Comparison of ENCODE assay signal across 1 cellular context in the genomic region with DNA sequence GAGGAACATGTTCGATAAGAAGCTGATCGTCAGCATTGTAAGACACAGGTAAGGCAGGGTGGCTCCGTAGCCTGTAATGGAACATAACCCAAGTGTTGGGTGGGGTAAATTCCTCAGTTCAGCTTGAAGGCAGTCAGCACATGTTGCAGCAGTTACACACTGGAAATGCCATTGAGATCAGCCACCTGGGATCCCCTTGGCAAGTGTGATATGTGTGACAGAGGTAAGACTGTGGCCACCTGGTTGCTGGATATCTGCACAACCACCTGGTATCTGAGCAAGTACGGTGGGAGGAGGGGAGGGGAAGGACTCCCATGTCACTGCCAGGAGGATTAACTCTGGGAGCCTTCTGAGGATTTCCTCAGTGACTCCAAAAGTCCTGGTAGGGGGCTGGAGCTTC.
TF ChIP-seq lines count a peak whose summit lies in the region.

No MANE protein-coding gene starts in this region.

TF ChIP-seq in GM23338, 12 proteins besides CTCF, POLR2A, EP300 and RAD21 (continued from another document):
- TF ChIP-seq, protein P1, sequence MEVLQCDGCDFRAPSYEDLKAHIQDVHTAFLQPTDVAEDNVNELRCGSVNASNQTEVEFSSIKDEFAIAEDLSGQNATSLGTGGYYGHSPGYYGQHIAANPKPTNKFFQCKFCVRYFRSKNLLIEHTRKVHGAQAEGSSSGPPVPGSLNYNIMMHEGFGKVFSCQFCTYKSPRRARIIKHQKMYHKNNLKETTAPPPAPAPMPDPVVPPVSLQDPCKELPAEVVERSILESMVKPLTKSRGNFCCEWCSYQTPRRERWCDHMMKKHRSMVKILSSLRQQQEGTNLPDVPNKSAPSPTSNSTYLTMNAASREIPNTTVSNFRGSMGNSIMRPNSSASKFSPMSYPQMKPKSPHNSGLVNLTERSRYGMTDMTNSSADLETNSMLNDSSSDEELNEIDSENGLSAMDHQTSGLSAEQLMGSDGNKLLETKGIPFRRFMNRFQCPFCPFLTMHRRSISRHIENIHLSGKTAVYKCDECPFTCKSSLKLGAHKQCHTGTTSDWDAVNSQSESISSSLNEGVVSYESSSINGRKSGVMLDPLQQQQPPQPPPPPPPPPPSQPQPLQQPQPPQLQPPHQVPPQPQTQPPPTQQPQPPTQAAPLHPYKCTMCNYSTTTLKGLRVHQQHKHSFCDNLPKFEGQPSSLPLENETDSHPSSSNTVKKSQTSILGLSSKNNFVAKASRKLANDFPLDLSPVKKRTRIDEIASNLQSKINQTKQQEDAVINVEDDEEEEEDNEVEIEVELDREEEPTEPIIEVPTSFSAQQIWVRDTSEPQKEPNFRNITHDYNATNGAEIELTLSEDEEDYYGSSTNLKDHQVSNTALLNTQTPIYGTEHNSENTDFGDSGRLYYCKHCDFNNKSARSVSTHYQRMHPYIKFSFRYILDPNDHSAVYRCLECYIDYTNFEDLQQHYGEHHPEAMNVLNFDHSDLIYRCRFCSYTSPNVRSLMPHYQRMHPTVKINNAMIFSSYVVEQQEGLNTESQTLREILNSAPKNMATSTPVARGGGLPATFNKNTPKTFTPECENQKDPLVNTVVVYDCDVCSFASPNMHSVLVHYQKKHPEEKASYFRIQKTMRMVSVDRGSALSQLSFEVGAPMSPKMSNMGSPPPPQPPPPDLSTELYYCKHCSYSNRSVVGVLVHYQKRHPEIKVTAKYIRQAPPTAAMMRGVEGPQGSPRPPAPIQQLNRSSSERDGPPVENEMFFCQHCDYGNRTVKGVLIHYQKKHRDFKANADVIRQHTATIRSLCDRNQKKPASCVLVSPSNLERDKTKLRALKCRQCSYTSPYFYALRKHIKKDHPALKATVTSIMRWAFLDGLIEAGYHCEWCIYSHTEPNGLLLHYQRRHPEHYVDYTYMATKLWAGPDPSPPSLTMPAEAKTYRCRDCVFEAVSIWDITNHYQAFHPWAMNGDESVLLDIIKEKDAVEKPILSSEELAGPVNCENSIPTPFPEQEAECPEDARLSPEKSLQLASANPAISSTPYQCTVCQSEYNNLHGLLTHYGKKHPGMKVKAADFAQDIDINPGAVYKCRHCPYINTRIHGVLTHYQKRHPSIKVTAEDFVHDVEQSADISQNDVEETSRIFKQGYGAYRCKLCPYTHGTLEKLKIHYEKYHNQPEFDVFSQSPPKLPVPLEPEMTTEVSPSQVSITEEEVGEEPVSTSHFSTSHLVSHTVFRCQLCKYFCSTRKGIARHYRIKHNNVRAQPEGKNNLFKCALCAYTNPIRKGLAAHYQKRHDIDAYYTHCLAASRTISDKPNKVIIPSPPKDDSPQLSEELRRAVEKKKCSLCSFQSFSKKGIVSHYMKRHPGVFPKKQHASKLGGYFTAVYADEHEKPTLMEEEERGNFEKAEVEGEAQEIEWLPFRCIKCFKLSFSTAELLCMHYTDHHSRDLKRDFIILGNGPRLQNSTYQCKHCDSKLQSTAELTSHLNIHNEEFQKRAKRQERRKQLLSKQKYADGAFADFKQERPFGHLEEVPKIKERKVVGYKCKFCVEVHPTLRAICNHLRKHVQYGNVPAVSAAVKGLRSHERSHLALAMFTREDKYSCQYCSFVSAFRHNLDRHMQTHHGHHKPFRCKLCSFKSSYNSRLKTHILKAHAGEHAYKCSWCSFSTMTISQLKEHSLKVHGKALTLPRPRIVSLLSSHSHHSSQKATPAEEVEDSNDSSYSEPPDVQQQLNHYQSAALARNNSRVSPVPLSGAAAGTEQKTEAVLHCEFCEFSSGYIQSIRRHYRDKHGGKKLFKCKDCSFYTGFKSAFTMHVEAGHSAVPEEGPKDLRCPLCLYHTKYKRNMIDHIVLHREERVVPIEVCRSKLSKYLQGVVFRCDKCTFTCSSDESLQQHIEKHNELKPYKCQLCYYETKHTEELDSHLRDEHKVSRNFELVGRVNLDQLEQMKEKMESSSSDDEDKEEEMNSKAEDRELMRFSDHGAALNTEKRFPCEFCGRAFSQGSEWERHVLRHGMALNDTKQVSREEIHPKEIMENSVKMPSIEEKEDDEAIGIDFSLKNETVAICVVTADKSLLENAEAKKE (CRISPR knock-in tag; IDR thresholded peaks at IDR 0.05), result no peak
- TF ChIP-seq ZNF114 (CRISPR knock-in tag; IDR thresholded peaks at IDR 0.05) (no peak), STAT1 (IDR thresholded peaks at IDR 0.05; ENCODE audit: unreplicated experiment) (no peak), EZH2phosphoT487 (IDR thresholded peaks at IDR 0.05; ENCODE audit: unreplicated experiment) (no peak), CREB1 (CRISPR knock-in tag; IDR thresholded peaks at IDR 0.05; ENCODE audit: low read depth) (no peak), POLR2AphosphoS5 (IDR thresholded peaks at IDR 0.05; ENCODE audit: low read depth) (no peak), EZH2 (IDR thresholded peaks at IDR 0.05; ENCODE audit: low read depth, unreplicated experiment) (no peak), ZNF331 (CRISPR knock-in tag; IDR thresholded peaks at IDR 0.05; ENCODE audit: low read depth) (no peak), JUNB (IDR thresholded peaks at IDR 0.05; ENCODE audit: unreplicated experiment) (no peak)
- TF ChIP-seq, protein P2, sequence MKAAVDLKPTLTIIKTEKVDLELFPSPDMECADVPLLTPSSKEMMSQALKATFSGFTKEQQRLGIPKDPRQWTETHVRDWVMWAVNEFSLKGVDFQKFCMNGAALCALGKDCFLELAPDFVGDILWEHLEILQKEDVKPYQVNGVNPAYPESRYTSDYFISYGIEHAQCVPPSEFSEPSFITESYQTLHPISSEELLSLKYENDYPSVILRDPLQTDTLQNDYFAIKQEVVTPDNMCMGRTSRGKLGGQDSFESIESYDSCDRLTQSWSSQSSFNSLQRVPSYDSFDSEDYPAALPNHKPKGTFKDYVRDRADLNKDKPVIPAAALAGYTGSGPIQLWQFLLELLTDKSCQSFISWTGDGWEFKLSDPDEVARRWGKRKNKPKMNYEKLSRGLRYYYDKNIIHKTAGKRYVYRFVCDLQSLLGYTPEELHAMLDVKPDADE (IDR thresholded peaks at IDR 0.05), result no peak
- TF ChIP-seq, protein P3, sequence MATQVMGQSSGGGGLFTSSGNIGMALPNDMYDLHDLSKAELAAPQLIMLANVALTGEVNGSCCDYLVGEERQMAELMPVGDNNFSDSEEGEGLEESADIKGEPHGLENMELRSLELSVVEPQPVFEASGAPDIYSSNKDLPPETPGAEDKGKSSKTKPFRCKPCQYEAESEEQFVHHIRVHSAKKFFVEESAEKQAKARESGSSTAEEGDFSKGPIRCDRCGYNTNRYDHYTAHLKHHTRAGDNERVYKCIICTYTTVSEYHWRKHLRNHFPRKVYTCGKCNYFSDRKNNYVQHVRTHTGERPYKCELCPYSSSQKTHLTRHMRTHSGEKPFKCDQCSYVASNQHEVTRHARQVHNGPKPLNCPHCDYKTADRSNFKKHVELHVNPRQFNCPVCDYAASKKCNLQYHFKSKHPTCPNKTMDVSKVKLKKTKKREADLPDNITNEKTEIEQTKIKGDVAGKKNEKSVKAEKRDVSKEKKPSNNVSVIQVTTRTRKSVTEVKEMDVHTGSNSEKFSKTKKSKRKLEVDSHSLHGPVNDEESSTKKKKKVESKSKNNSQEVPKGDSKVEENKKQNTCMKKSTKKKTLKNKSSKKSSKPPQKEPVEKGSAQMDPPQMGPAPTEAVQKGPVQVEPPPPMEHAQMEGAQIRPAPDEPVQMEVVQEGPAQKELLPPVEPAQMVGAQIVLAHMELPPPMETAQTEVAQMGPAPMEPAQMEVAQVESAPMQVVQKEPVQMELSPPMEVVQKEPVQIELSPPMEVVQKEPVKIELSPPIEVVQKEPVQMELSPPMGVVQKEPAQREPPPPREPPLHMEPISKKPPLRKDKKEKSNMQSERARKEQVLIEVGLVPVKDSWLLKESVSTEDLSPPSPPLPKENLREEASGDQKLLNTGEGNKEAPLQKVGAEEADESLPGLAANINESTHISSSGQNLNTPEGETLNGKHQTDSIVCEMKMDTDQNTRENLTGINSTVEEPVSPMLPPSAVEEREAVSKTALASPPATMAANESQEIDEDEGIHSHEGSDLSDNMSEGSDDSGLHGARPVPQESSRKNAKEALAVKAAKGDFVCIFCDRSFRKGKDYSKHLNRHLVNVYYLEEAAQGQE (IDR thresholded peaks at IDR 0.05; ENCODE audit: unreplicated experiment), result no peak
